ENCODE assay signal across 8 cellular contexts in genomic region chrX:151396827-151397740, GRCh38. TPM values are rescaled to one million over a fixed set of nuclear protein-coding genes. Genes with fewer than 3 reads are reported as not detected.
DNase-seq lines count a peak whose midpoint lies in the region; ATAC-seq and TF ChIP-seq lines count a peak whose summit lies in the region.

TSS of gene VMA21 (plus strand) at chrX:151397206. CDS start at chrX:151397309, 103 bp downstream.

- peaks cover 31% of the 10 kb centered on the region for H3K4me1 Mint-ChIP-seq in T-helper 17 cell

- H3K4me1 ChIP-seq in right atrium auricular region (no peaks in the 10 kb centered on the region), uterus (no peaks in the 10 kb centered on the region)

- peak within 1 kb of the TSS; percentile 93 for H3K27ac Mint-ChIP-seq in T-helper 17 cell

- peak within 1 kb of the TSS; percentile 60 to 71 for H3K4me3 ChIP-seq in right atrium auricular region
- peak within 1 kb of the TSS; percentile 53 to 64 for H3K4me3 ChIP-seq in uterus

- intact Hi-C loops in uterus (cut with DNase I; ENCODE audit: low total_unique reads): no loop called here

- ATAC-seq in HG02798 (IDR thresholded peaks at IDR 0.05; ENCODE audit: poor library complexity, unreplicated experiment) (peak; percentile 94), T-helper 17 cell (peak; percentile 84)

- H3K36me3 ChIP-seq in right atrium auricular region: no peaks in the 10 kb centered on the region
- H3K36me3 ChIP-seq in uterus: no peaks in the 10 kb centered on the region

- TF ChIP-seq POLR2A in uterus (IDR thresholded peaks at IDR 0.05): peak; percentile 22 to 69

- H3K36me3 Mint-ChIP-seq in T-helper 17 cell (ENCODE audit: low read depth): no peaks in the 10 kb centered on the region

- no peaks in the 10 kb centered on the region for H3K27me3 ChIP-seq in right atrium auricular region
- H3K27me3 ChIP-seq in uterus: no peaks in the 10 kb centered on the region

- H3K27ac ChIP-seq in right atrium auricular region: peak within 1 kb of the TSS; percentile 86 to 96
- H3K27ac ChIP-seq in uterus: peak within 1 kb of the TSS; percentile 87 to 95

- TF ChIP-seq CTCF in GM13977 (IDR thresholded peaks at IDR 0.05; ENCODE audit: extremely low read depth, insufficient read depth, missing control alignments): no peak
- no peak for TF ChIP-seq CTCF in right atrium auricular region (IDR thresholded peaks at IDR 0.05)
- TF ChIP-seq CTCF in uterus (IDR thresholded peaks at IDR 0.05): no peak

- DNase-seq in GM13977 (ENCODE audit: low spot score): peak; percentile 85
- peak; percentile 22 for DNase-seq in NCI-H1417 treated with DMSO at 0.1 percent for 48 hours (lab: John Stamatoyannopoulos, UW)
- DNase-seq in T-helper 17 cell: peak; percentile 73 to 75 (median 74)
- peak; percentile 1 to 80 (median 52) for DNase-seq in amygdala (lab: John Stamatoyannopoulos, UW)
- peak; percentile 85 for DNase-seq in right atrium auricular region (ENCODE audit: low spot score)
- peak; percentile 76 for DNase-seq in putamen (ENCODE audit: low spot score)
- DNase-seq in uterus: peak; percentile 87 to 89

- in situ Hi-C loops in GM13977 (cut with MboI; ENCODE audit: low pct_unique_long_range_greater_than_20kb, low sequenced_read_pairs, unreplicated experiment): no loop called here

- H3K9me3 ChIP-seq in T-helper 17 cell (ENCODE audit: control insufficient read depth, low read length, poor library complexity, severe bottlenecking) (no peaks in the 10 kb centered on the region), right atrium auricular region (no peaks in the 10 kb centered on the region), uterus (no peaks in the 10 kb centered on the region)

- no peaks in the 10 kb centered on the region for H3K27me3 Mint-ChIP-seq in T-helper 17 cell

- peak within 1 kb of the TSS; percentile 87 for H3K4me3 Mint-ChIP-seq in T-helper 17 cell

RNA-seq across cellular contexts. Expression of gene VMA21, which starts in this region (rescaled TPM):
- total RNA-seq in T-helper 17 cell: 10 to 100 TPM; 22.7 to 22.9 TPM
- 10 to 100 TPM; 18.5 to 19.4 TPM for total RNA-seq in right atrium auricular region
- total RNA-seq in uterus: 10 to 100 TPM; 12.9 to 79.2 (median 23.7) TPM

Comparison
In these comparisons a context has a peak if more than half of its experiments do, and no peak if none do; other contexts are left out.
1. Peak in every context shown above with its lines: DNase-seq, ATAC-seq, H3K4me3 ChIP-seq and H3K27ac ChIP-seq.
2. DNase-seq: peak in every context shown above with its lines; median percentile 88 in uterus; 85 in GM13977; 85 in right atrium auricular region; 76 in putamen; 74 in T-helper 17 cell; 52 in amygdala; 22 in NCI-H1417 treated with DMSO at 0.1 percent for 48 hours.